24 cellular contexts compared by ENCODE assay signal in genomic region chr10:18345308-18345707, GRCh38.
DNase-seq lines count a peak whose midpoint lies in the region; ATAC-seq, FAIRE-seq and TF ChIP-seq lines count a peak whose summit lies in the region.
"Had no signal": no experiment of that assay in that cellular context is flagged by ENCODE, and none has a peak within 500 bp of the region (broad histone marks: within the 10 kb centered on the region; RNA-seq: fewer than 3 reads in every experiment).

No MANE protein-coding gene starts in this region.

- H3K27ac ChIP-seq in right atrium auricular region (peak overlapping the region; percentile 5 to 85), pancreas (peak overlapping the region in 3 of 4 donors; percentile 24 to 56 (median 50)), psoas muscle (no peak overlapping the region), breast epithelium (no peak overlapping the region)

- TF ChIP-seq CTCF in right atrium auricular region (IDR thresholded peaks at IDR 0.05) = no peak
- no peak for TF ChIP-seq CTCF in epithelial cell of proximal tubule (conservative IDR thresholded peaks at IDR 0.05; ENCODE audit: low read depth, low read length)
- TF ChIP-seq CTCF in pancreas (IDR thresholded peaks at IDR 0.05) = no peak
- TF ChIP-seq CTCF in psoas muscle (IDR thresholded peaks at IDR 0.05) = no peak
- no peak for TF ChIP-seq CTCF in breast epithelium (IDR thresholded peaks at IDR 0.05)

- no peak for TF ChIP-seq POLR2A in breast epithelium (IDR thresholded peaks at IDR 0.05)

- H3K4me3 ChIP-seq in right atrium auricular region (no peak overlapping the region), epithelial cell of proximal tubule (ENCODE audit: low read depth, low read length) (peak overlapping the region; percentile 28), pancreas (no peak overlapping the region), psoas muscle (no peak overlapping the region), breast epithelium (no peak overlapping the region)
- H3K4me3 ChIP-seq: GM12878 had no signal

- H3K4me1 ChIP-seq in right atrium auricular region (peaks cover 0 to 1% of the 10 kb centered on the region in 2 donors), pancreas (peaks cover 0 to 8% (median 0%) of the 10 kb centered on the region in 3 donors), psoas muscle (no peaks in the 10 kb centered on the region), breast epithelium (no peaks in the 10 kb centered on the region)
- H3K4me1 ChIP-seq: BE2C had no signal

- DNase-seq in right atrium auricular region (ENCODE audit: low spot score) (no peak), Right ventricle myocardium superior (no peak), epithelial cell of proximal tubule (ENCODE audit: low read depth) (no peak), kidney glomerular epithelial cell (lab: John Stamatoyannopoulos, UW) (peak; percentile 36), pancreas (no peak), T1000 (lab: John Stamatoyannopoulos, UW) (no peak), psoas muscle (no peak), breast epithelium (ENCODE audit: low spot score in 2 of 2) (no peak)
- DNase-seq: ACHN; BE2C; C1 segment of cervical spinal cord; CD4-positive, CD25-positive, alpha-beta regulatory T cell; CD8-positive, alpha-beta memory T cell; COR-L47; DMS 273 treated with DMSO at 0.1 percent for 48 hours; DMS53; DND-41; EL; H9 had no signal

- ATAC-seq in Right ventricle myocardium superior (ENCODE audit: poor library complexity) (no peak), pancreas (peak in 2 of 4 donors; percentile 61 to 70), psoas muscle (no peak)

- no peak for FAIRE-seq in pancreas (lab: Jason Lieb, UNC)
- FAIRE-seq: A204.1, GM12878, GM19239, H1, HTR-8/SVneo had no signal

- intact Hi-C loops in Right ventricle myocardium superior (cut with DNase I) = loop anchor here (10.0 kb wide), 2 partner anchors 119 to 309 kb away; partner anchors contain the start of genes ARL5B and NSUN6
- intact Hi-C loops in pancreas (cut with DNase I) = no loop called here
- intact Hi-C loops in psoas muscle (cut with DNase I) = no loop called here
- intact Hi-C loops in breast epithelium (cut with DNase I; ENCODE audit: low total_unique reads) = no loop called here

- H3K27me3 ChIP-seq in right atrium auricular region = no peaks in the 10 kb centered on the region
- H3K27me3 ChIP-seq in pancreas = no peaks in the 10 kb centered on the region
- H3K27me3 ChIP-seq in psoas muscle (ENCODE audit: insufficient read depth in 3 of 3, low read length in 2 of 3) = no peaks in the 10 kb centered on the region
- H3K27me3 ChIP-seq in breast epithelium = no peaks in the 10 kb centered on the region

- WGBS in pancreas, 2 donors = 49 to 59% methylated on average over 3 of the region's 3 CpGs
- WGBS in psoas muscle, 3 donors = 88 to 90% (median 89%) methylated on average over 3 of the region's 3 CpGs

- H3K36me3 ChIP-seq in right atrium auricular region (no peaks in the 10 kb centered on the region), pancreas (no peaks in the 10 kb centered on the region), psoas muscle (ENCODE audit: insufficient read depth in 1 of 2, low read depth in 1 of 2) (no peaks in the 10 kb centered on the region), breast epithelium (no peaks in the 10 kb centered on the region)
- H3K36me3 ChIP-seq: BE2C had no signal

- no peaks in the 10 kb centered on the region for H3K9me3 ChIP-seq in right atrium auricular region
- no peaks in the 10 kb centered on the region for H3K9me3 ChIP-seq in pancreas
- H3K9me3 ChIP-seq in psoas muscle = no peaks in the 10 kb centered on the region
- H3K9me3 ChIP-seq in breast epithelium = no peaks in the 10 kb centered on the region
- H3K9me3 ChIP-seq: BE2C had no signal

Comparison
In these comparisons a context has a peak if more than half of its experiments do, and no peak if none do; other contexts are left out.
1. H3K27ac ChIP-seq: peak in right atrium auricular region (2 of 2) and pancreas (3 of 4); none in psoas muscle (single experiment) and breast epithelium (0 of 2).